1 cellular context compared by ENCODE assay signal in genomic region chr5:149609640-149610297, GRCh38.
TF ChIP-seq lines count a peak whose summit lies in the region.

No MANE protein-coding gene starts in this region.

TF ChIP-seq in HepG2, 621 proteins besides CTCF, POLR2A, EP300 and RAD21:
- TF ChIP-seq ZNF597 (CRISPR knock-in tag; IDR thresholded peaks at IDR 0.05) = no peak
- no peak for TF ChIP-seq SNRNP70 (IDR thresholded peaks at IDR 0.05; ENCODE audit: low read depth, low read length)
- no peak for TF ChIP-seq ZNF513 (CRISPR knock-in tag; conservative IDR thresholded peaks at IDR 0.05)
- TF ChIP-seq ZNF12 (CRISPR knock-in tag; IDR thresholded peaks at IDR 0.05) = peak; percentile 99
- TF ChIP-seq HNRNPUL1 (IDR thresholded peaks at IDR 0.05; ENCODE audit: low read depth, low read length) = no peak
- no peak for TF ChIP-seq BATF2 (CRISPR knock-in tag; IDR thresholded peaks at IDR 0.05)
